8 cellular contexts compared by ENCODE assay signal in genomic region chr16:75074920-75075687, GRCh38. TPM values are rescaled to one million over a fixed set of nuclear protein-coding genes. Genes with fewer than 3 reads are reported as not detected.
DNase-seq lines count a peak whose midpoint lies in the region; ATAC-seq lines count a peak whose summit lies in the region.

No MANE protein-coding gene starts in this region.

- peak; percentile 94 for ATAC-seq in HG03159 (IDR thresholded peaks at IDR 0.05; ENCODE audit: unreplicated experiment)
- peak; percentile 97 for ATAC-seq in T-helper 17 cell

- peaks cover 52% of the 10 kb centered on the region for H3K4me1 Mint-ChIP-seq in T-helper 17 cell

- no peaks in the 10 kb centered on the region for H3K9me3 ChIP-seq in T-helper 17 cell (ENCODE audit: control insufficient read depth, low read length, poor library complexity, severe bottlenecking)

- peak overlapping the region; percentile 93 for H3K4me3 Mint-ChIP-seq in T-helper 17 cell

- peak overlapping the region; percentile 97 for H3K27ac Mint-ChIP-seq in T-helper 17 cell

- peaks cover 2% of the 10 kb centered on the region for H3K36me3 Mint-ChIP-seq in T-helper 17 cell (ENCODE audit: low read depth)

- H3K27me3 Mint-ChIP-seq in T-helper 17 cell = no peaks in the 10 kb centered on the region

- peak; percentile 73 for DNase-seq in GM19238 (ENCODE audit: insufficient read length, low spot score)
- peak; percentile 64 to 83 (median 76) for DNase-seq in T-helper 17 cell
- DNase-seq in activated naive CD8-positive, alpha-beta T cell treated with anti-CD3 and anti-CD28 coated beads, Interleukin-2, amount 50 U/mL, for 16 hours (ENCODE audit: low read depth, low spot score) = peak; percentile 23
- DNase-seq in stimulated activated CD4-positive, alpha-beta T cell treated with anti-CD3 and anti-CD28 coated beads, Interleukin-12 subunit alpha, Interleukin-12 subunit beta, amount 100 ng/mL, for 4 hours = peak; percentile 51
- no peak for DNase-seq in NCI-H748 treated with DMSO at 0.1 percent for 48 hours (lab: John Stamatoyannopoulos, UW)
- DNase-seq in AG08395 (ENCODE audit: low spot score) = no peak
- DNase-seq in kidney glomerular epithelial cell (lab: John Stamatoyannopoulos, UW) = no peak

RNA-seq across cellular contexts. Expression of gene LDHD, which starts 41.5 kb away (rescaled TPM):
- under 1 TPM in 1 of 2 donors, not detected in 1; 0.62 TPM for total RNA-seq in T-helper 17 cell

Comparison
In these comparisons a context has a peak if more than half of its experiments do, and no peak if none do; other contexts are left out.
1. DNase-seq: peak in GM19238 (single experiment), T-helper 17 cell (3 of 3), activated naive CD8-positive, alpha-beta T cell treated with anti-CD3 and anti-CD28 coated beads, Interleukin-2, amount 50 U/mL, for 16 hours (single experiment) and stimulated activated CD4-positive, alpha-beta T cell treated with anti-CD3 and anti-CD28 coated beads, Interleukin-12 subunit alpha, Interleukin-12 subunit beta, amount 100 ng/mL, for 4 hours (single experiment); none in NCI-H748 treated with DMSO at 0.1 percent for 48 hours (single experiment), AG08395 (single experiment) and kidney glomerular epithelial cell (single experiment).